Comparison of ENCODE assay signal across 8 cellular contexts in genomic region chr17:16398270-16399267, GRCh38. TPM values are rescaled to one million over a fixed set of nuclear protein-coding genes. Genes with fewer than 3 reads are reported as not detected.
DNase-seq lines count a peak whose midpoint lies in the region; ATAC-seq lines count a peak whose summit lies in the region.

No MANE protein-coding gene starts in this region.

- DNase-seq in GF-D8 (lab: John Stamatoyannopoulos, UW) (peak; percentile 25), M059J (ENCODE audit: low read depth) (peak; percentile 26), germinal center (ENCODE audit: low spot score) (peak; percentile 70), HPDE6-E6E7 (ENCODE audit: extremely low spot score) (no peak), C1 segment of cervical spinal cord (lab: John Stamatoyannopoulos, UW) (no peak), NCI-H2196 treated with DMSO at 0.1 percent for 48 hours (lab: John Stamatoyannopoulos, UW; ENCODE audit: unreplicated experiment) (no peak), amniotic stem cell (lab: John Stamatoyannopoulos, UW) (no peak)

- ATAC-seq in GM21390 (IDR thresholded peaks at IDR 0.05; ENCODE audit: unreplicated experiment), result peak; percentile 66

RNA-seq across cellular contexts. Expression of gene TRPV2, which starts 16.8 kb away (rescaled TPM):
- total RNA-seq in M059J (2014; rRNA removed; shearing (Covaris generic)), result 2.5 and 4.1 TPM in 2 replicates

RNA-seq across cellular contexts. Expression of gene UBB, which starts 17.7 kb away (rescaled TPM):
- total RNA-seq in M059J (2014; rRNA removed; shearing (Covaris generic)), result 1,843 and 2,251 TPM in 2 replicates

RNA-seq across cellular contexts. Expression of gene CENPV, which starts 45.3 kb away (rescaled TPM):
- total RNA-seq in M059J (2014; rRNA removed; shearing (Covaris generic)), result 9.2 and 10.5 TPM in 2 replicates

Comparison
In these comparisons a context has a peak if more than half of its experiments do, and no peak if none do; other contexts are left out.
1. DNase-seq: peak in GF-D8 (single experiment), M059J (single experiment) and germinal center (single experiment); none in HPDE6-E6E7 (single experiment), C1 segment of cervical spinal cord (0 of 14), NCI-H2196 treated with DMSO at 0.1 percent for 48 hours (single experiment) and amniotic stem cell (single experiment).